19 cellular contexts compared by ENCODE assay signal in genomic region chr5:72046106-72046505, GRCh38.
"Had no signal": no experiment of that assay in that cellular context is flagged by ENCODE, and none has a peak within 500 bp of the region (broad histone marks: within the 10 kb centered on the region; RNA-seq: fewer than 3 reads in every experiment).

No MANE protein-coding gene starts in this region.

- H3K9me3 ChIP-seq: gastrocnemius medialis, pancreas had no signal

- H3K4me2 ChIP-seq: neural progenitor cell, smooth muscle cell had no signal

- H3K27ac ChIP-seq: epithelial cell of prostate, esophagus muscularis mucosa, gastrocnemius medialis, left ventricle myocardium inferior, lower lobe of right lung, neural progenitor cell, pancreas had no signal

- H2AFZ ChIP-seq: neural progenitor cell had no signal

- H3K4me1 ChIP-seq: esophagus muscularis mucosa, gastrocnemius medialis, left ventricle myocardium inferior, lower lobe of right lung, pancreas had no signal

- H3K27me3 ChIP-seq: esophagus muscularis mucosa, gastrocnemius medialis, neural progenitor cell, pancreas had no signal

- ATAC-seq: effector memory CD8-positive, alpha-beta T cell; gastrocnemius medialis; left cardiac atrium; lower lobe of right lung; natural killer cell; pancreas; right cardiac atrium had no signal

- DNase-seq: effector memory CD8-positive, alpha-beta T cell; gastrocnemius medialis; glutamatergic neuron; immature natural killer cell; kidney; left cardiac atrium; left ventricle myocardium inferior; lower lobe of right lung; natural killer cell; occipital lobe; pancreas; right cardiac atrium; stimulated activated CD4-positive, alpha-beta T cell treated with anti-CD3 and anti-CD28 coated beads, Interleukin-2, amount 100 ng/mL, for 48 hours; stimulated activated naive CD4-positive, alpha-beta T cell treated with Interleukin-2 at 50 U/mL for 16 hours; trophoblast cell had no signal

- H3K9ac ChIP-seq: neural progenitor cell had no signal

- H3K4me3 ChIP-seq: esophagus muscularis mucosa, gastrocnemius medialis, left ventricle myocardium inferior, lower lobe of right lung, neural progenitor cell, pancreas, smooth muscle cell had no signal

- H3K36me3 ChIP-seq: esophagus muscularis mucosa, gastrocnemius medialis, left ventricle myocardium inferior, lower lobe of right lung, neural progenitor cell, pancreas had no signal
